ENCODE assay signal across 11 cellular contexts in genomic region chr21:45478816-45479669, GRCh38.
A peak's percentile ranks its signal among the peaks of the same experiment; 100 is the strongest.
DNase-seq lines count a peak whose midpoint lies in the region; ATAC-seq and TF ChIP-seq lines count a peak whose summit lies in the region.
"Had no signal": no experiment of that assay in that cellular context is flagged by ENCODE, and none has a peak within 500 bp of the region (broad histone marks: within the 10 kb centered on the region; RNA-seq: fewer than 3 reads in every experiment).

No MANE protein-coding gene starts in this region.

- POLR2A ChIA-PET in activated naive CD8-positive, alpha-beta T cell treated with anti-CD3 and anti-CD28 coated beads, Interleukin-2, amount 10 ng/mL, durations not matched to agents 7 days and 5 days (lab: Charles Lee), result interaction anchor here (0.5 to 1.5 kb wide), 7 partner anchors 26 to 516 kb away, joined by 3 to 6 read pairs (median 5); no protein-coding TSS in a partner anchor

- H3K27me3 ChIP-seq in BLaER1 treated with 17β-estradiol and CSF1 and Interleukin-3, amounts not matched to agents 10 nM and 100 nM, result no peaks in the 10 kb centered on the region
- no peaks in the 10 kb centered on the region for H3K27me3 ChIP-seq in HL-60 (ENCODE audit: insufficient read depth, poor library complexity, severe bottlenecking)
- H3K27me3 ChIP-seq in mononuclear cell (ENCODE audit: insufficient read depth, low read length), result no peaks in the 10 kb centered on the region
- H3K27me3 ChIP-seq: SJSA1 had no signal

- H3K4me2 ChIP-seq in BLaER1 treated with 17β-estradiol and CSF1 and Interleukin-3, amounts not matched to agents 10 nM and 100 nM, result peak overlapping the region; percentile 82 to 98 (median 96)

- H3K36me3 ChIP-seq in BLaER1 treated with 17β-estradiol and CSF1 and Interleukin-3, amounts not matched to agents 10 nM and 100 nM, result no peaks in the 10 kb centered on the region

- TF ChIP-seq CTCF in HL-60 (IDR thresholded peaks at IDR 0.05; ENCODE audit: insufficient read depth, low read length), result no peak

- peaks cover 0 to 4% (median 0%) of the 10 kb centered on the region in 11 experiments; a peak in 4 of 22 replicates for H3K9me3 ChIP-seq in BLaER1 treated with 17β-estradiol and CSF1 and Interleukin-3, amounts not matched to agents 10 nM and 100 nM (replicated peaks in 1 of 11)
- H3K9me3 ChIP-seq in mononuclear cell (ENCODE audit: low read depth, low read length), result no peaks in the 10 kb centered on the region
- H3K9me3 ChIP-seq: Caco-2, mucosa of descending colon, SJSA1 had no signal

- no peaks in the 10 kb centered on the region for H4K20me1 ChIP-seq in BLaER1 treated with 17β-estradiol and CSF1 and Interleukin-3, amounts not matched to agents 10 nM and 100 nM

- H3K9ac ChIP-seq in BLaER1 treated with 17β-estradiol and CSF1 and Interleukin-3, amounts not matched to agents 10 nM and 100 nM, result peak overlapping the region; percentile 69 to 87 (median 81); a peak in 21 of 22 replicates

- peak overlapping the region; percentile 80 for H3K4me3 Mint-ChIP-seq in activated naive CD8-positive, alpha-beta T cell treated with anti-CD3 and anti-CD28 coated beads, Interleukin-2, amount 10 ng/mL, durations not matched to agents 7 days and 5 days

- H3K9me3 Mint-ChIP-seq in activated naive CD8-positive, alpha-beta T cell treated with anti-CD3 and anti-CD28 coated beads, Interleukin-2, amount 10 ng/mL, durations not matched to agents 7 days and 5 days, result no peaks in the 10 kb centered on the region

- peaks cover 2% of the 10 kb centered on the region for H3K36me3 Mint-ChIP-seq in activated naive CD8-positive, alpha-beta T cell treated with anti-CD3 and anti-CD28 coated beads, Interleukin-2, amount 10 ng/mL, durations not matched to agents 7 days and 5 days

- peaks cover 69 to 78% (median 74%) of the 10 kb centered on the region in 10 experiments for H3K4me1 ChIP-seq in BLaER1 treated with 17β-estradiol and CSF1 and Interleukin-3, amounts not matched to agents 10 nM and 100 nM
- H3K4me1 ChIP-seq in mononuclear cell (ENCODE audit: insufficient read depth, low read length), result peaks cover 51% of the 10 kb centered on the region
- H3K4me1 ChIP-seq: Caco-2 had no signal

- no peak for ATAC-seq in activated naive CD8-positive, alpha-beta T cell treated with anti-CD3 and anti-CD28 coated beads, Interleukin-2, amount 10 ng/mL, durations not matched to agents 7 days and 5 days (ENCODE audit: low read depth)
- ATAC-seq in HG03196 (IDR thresholded peaks at IDR 0.05; ENCODE audit: unreplicated experiment) (no peak), HG03039 (IDR thresholded peaks at IDR 0.05; ENCODE audit: unreplicated experiment) (no peak)

- DNase-seq in HL-60 (ENCODE audit: low read depth in 1 of 2, low spot score in 1 of 2), result no peak
- DNase-seq in activated naive CD8-positive, alpha-beta T cell treated with anti-CD3 and anti-CD28 coated beads, Interleukin-2, amount 10 ng/mL, durations not matched to agents 7 days and 5 days, result no peak
- DNase-seq in mucosa of gallbladder (ENCODE audit: low spot score), result no peak
- no peak for DNase-seq in AML-193 (lab: John Stamatoyannopoulos, UW)

- H3K4me1 Mint-ChIP-seq in activated naive CD8-positive, alpha-beta T cell treated with anti-CD3 and anti-CD28 coated beads, Interleukin-2, amount 10 ng/mL, durations not matched to agents 7 days and 5 days, result peaks cover 39% of the 10 kb centered on the region

- H3K4me3 ChIP-seq in BLaER1 treated with 17β-estradiol and CSF1 and Interleukin-3, amounts not matched to agents 10 nM and 100 nM, result peak overlapping the region; percentile 10 to 68 (median 47); a peak in 13 of 20 replicates
- H3K4me3 ChIP-seq in HL-60 (replicated peaks; ENCODE audit: insufficient read depth, low read length) (no peak overlapping the region), mononuclear cell (ENCODE audit: low read length) (peak overlapping the region; percentile 8)
- H3K4me3 ChIP-seq: mucosa of descending colon, SJSA1 had no signal

- H3K27ac Mint-ChIP-seq in activated naive CD8-positive, alpha-beta T cell treated with anti-CD3 and anti-CD28 coated beads, Interleukin-2, amount 10 ng/mL, durations not matched to agents 7 days and 5 days, result peak overlapping the region; percentile 86

- peak overlapping the region; percentile 68 to 93 (median 86); a peak in 21 of 22 replicates for H3K27ac ChIP-seq in BLaER1 treated with 17β-estradiol and CSF1 and Interleukin-3, amounts not matched to agents 10 nM and 100 nM
- H3K27ac ChIP-seq in HL-60 (replicated peaks), result peak overlapping the region; percentile 92
- H3K27ac ChIP-seq: SJSA1 had no signal

- no peaks in the 10 kb centered on the region for H3K27me3 Mint-ChIP-seq in activated naive CD8-positive, alpha-beta T cell treated with anti-CD3 and anti-CD28 coated beads, Interleukin-2, amount 10 ng/mL, durations not matched to agents 7 days and 5 days
